ENCODE assay signal across 10 cellular contexts in genomic region chr1:183806650-183807049, GRCh38. TPM values are rescaled to one million over a fixed set of nuclear protein-coding genes. Genes with fewer than 3 reads are reported as not detected.
A peak's percentile ranks its signal among the peaks of the same experiment; 100 is the strongest.
DNase-seq lines count a peak whose midpoint lies in the region; TF ChIP-seq lines count a peak whose summit lies in the region.
"Had no signal": no experiment of that assay in that cellular context is flagged by ENCODE, and none has a peak within 500 bp of the region (broad histone marks: within the 10 kb centered on the region; RNA-seq: fewer than 3 reads in every experiment).

No MANE protein-coding gene starts in this region.

- peaks cover 11% of the 10 kb centered on the region for H3K79me1 ChIP-seq in mesenchymal stem cell (replicated peaks; ENCODE audit: low read length, poor library complexity, severe bottlenecking)

- H2BK120ac ChIP-seq in mesenchymal stem cell (ENCODE audit: low read depth, low read length), result no peak overlapping the region

- WGBS in mesenchymal stem cell, result 10% methylated on average over 1 of the region's 1 CpG

- H3K9me2 ChIP-seq in MM.1S (replicated peaks; ENCODE audit: insufficient read depth, low read length), result no peaks in the 10 kb centered on the region

- H3K4me3 ChIP-seq in MM.1S (ENCODE audit: low read length) (peak overlapping the region; percentile 95), choroid plexus epithelial cell (ENCODE audit: low read depth, low read length) (peak overlapping the region; percentile 52), mesenchymal stem cell (ENCODE audit: insufficient read depth in 1 of 2, low read depth in 1 of 2, low read length in 2 of 2) (peak overlapping the region in 1 of 2 experiments; percentile 95), tibial artery (peak overlapping the region; percentile 50 to 53)

- no peak overlapping the region for H3K14ac ChIP-seq in mesenchymal stem cell (ENCODE audit: low read length in 2 of 2)

- H4K8ac ChIP-seq in mesenchymal stem cell (ENCODE audit: low read length), result no peak overlapping the region

- H3K27ac ChIP-seq in MM.1S (ENCODE audit: low read length) (peak overlapping the region; percentile 41; the same call in 1 of the 2 replicates), mesenchymal stem cell (ENCODE audit: low read length, poor library complexity, severe bottlenecking) (no peak overlapping the region), tibial artery (peak overlapping the region in 1 of 2 donors; percentile 49)

- H3K36me3 ChIP-seq in MM.1S (replicated peaks; ENCODE audit: insufficient read depth, low read length), result 0 out of 2 replicates have a peak, but pooled peaks cover 3% of the 10 kb centered on the region
- peaks cover 0 to 10% of the 10 kb centered on the region in 2 experiments for H3K36me3 ChIP-seq in mesenchymal stem cell (ENCODE audit: control insufficient read depth in 1 of 2, insufficient read depth in 2 of 2, low read depth in 1 of 2, low read length in 2 of 2)
- no peaks in the 10 kb centered on the region for H3K36me3 ChIP-seq in tibial artery
- H3K36me3 ChIP-seq: brain microvascular endothelial cell had no signal

- H3K79me2 ChIP-seq in MM.1S (ENCODE audit: low read length), result peaks cover 57% of the 10 kb centered on the region

- H3K18ac ChIP-seq in mesenchymal stem cell (ENCODE audit: low read depth in 1 of 2, low read length in 2 of 2), result peak overlapping the region in 1 of 2 experiments; percentile 46

- H2AFZ ChIP-seq in MM.1S (ENCODE audit: low read length) (no peak overlapping the region), mesenchymal stem cell (ENCODE audit: low read depth, low read length) (no peak overlapping the region)

- H3K9me3 ChIP-seq in MM.1S (replicated peaks; ENCODE audit: insufficient read depth, low read length) (no peaks in the 10 kb centered on the region), mesenchymal stem cell (ENCODE audit: control insufficient read depth, low read length) (peaks cover 7% of the 10 kb centered on the region), tibial artery (peaks cover 0 to 6% (median 0%) of the 10 kb centered on the region in 3 donors)

- H3K27me3 ChIP-seq in MM.1S (replicated peaks; ENCODE audit: insufficient read depth, low read length), result no peaks in the 10 kb centered on the region
- no peaks in the 10 kb centered on the region for H3K27me3 ChIP-seq in mesenchymal stem cell (ENCODE audit: control insufficient read depth in 1 of 2, insufficient read depth in 1 of 2, low read length in 2 of 2)
- no peaks in the 10 kb centered on the region for H3K27me3 ChIP-seq in tibial artery
- H3K27me3 ChIP-seq: brain microvascular endothelial cell had no signal

- H2BK15ac ChIP-seq in mesenchymal stem cell (ENCODE audit: low read depth, poor library complexity, severe bottlenecking), result no peak overlapping the region

- peak overlapping the region; percentile 87 for H3K4me2 ChIP-seq in MM.1S (ENCODE audit: low read depth, low read length)
- peak overlapping the region; percentile 3 for H3K4me2 ChIP-seq in mesenchymal stem cell (ENCODE audit: low read length, poor library complexity, severe bottlenecking)

- H3K23ac ChIP-seq in mesenchymal stem cell (ENCODE audit: low read length in 2 of 2), result no peak overlapping the region

- H3K4me1 ChIP-seq in MM.1S (ENCODE audit: low read length) (peaks cover 44% of the 10 kb centered on the region), mesenchymal stem cell (ENCODE audit: control insufficient read depth, insufficient read depth, low read depth, low read length) (peaks cover 6% of the 10 kb centered on the region), tibial artery (peaks cover 0 to 18% (median 6%) of the 10 kb centered on the region in 4 donors)

- peaks cover 35% of the 10 kb centered on the region for H3F3A ChIP-seq in MM.1S (ENCODE audit: insufficient read depth, low read length)

- DNase-seq in MM.1S (peak; percentile 24), choroid plexus epithelial cell (ENCODE audit: low read depth) (no peak), mesenchymal stem cell (peak; percentile 34), tibial artery (no peak), T-helper 2 cell (no peak)
- no peak for DNase-seq in activated effector memory CD4-positive, alpha-beta T cell treated with Interleukin-2 at 50 U/mL for 16 hours
- no peak for DNase-seq in activated naive CD4-positive, alpha-beta T cell treated with Interleukin-2 at 50 U/mL for 16 hours
- DNase-seq: activated CD4-positive, alpha-beta T cell treated with anti-CD3 and anti-CD28 coated beads, Interleukin-2, amount 50 U/mL, for 4 hours; brain microvascular endothelial cell; GDM1 had no signal

- intact Hi-C loops in tibial artery (cut with DNase I; ENCODE audit: low total_unique reads), result no loop called here

- H4K91ac ChIP-seq in mesenchymal stem cell (ENCODE audit: low read length), result no peak overlapping the region

- peak overlapping the region; percentile 52; the same call in 1 of the 2 replicates for H3K9ac ChIP-seq in MM.1S (ENCODE audit: low read length)
- peak overlapping the region; percentile 96 for H3K9ac ChIP-seq in mesenchymal stem cell (ENCODE audit: low read length)

- no peak overlapping the region for H2AK5ac ChIP-seq in mesenchymal stem cell (ENCODE audit: low read length, severe bottlenecking)

- H4K20me1 ChIP-seq in MM.1S (ENCODE audit: insufficient read depth, low read length), result no peaks in the 10 kb centered on the region

- no peak overlapping the region for H2BK12ac ChIP-seq in mesenchymal stem cell (ENCODE audit: low read length in 2 of 2)

- no peak overlapping the region for H2BK5ac ChIP-seq in mesenchymal stem cell (ENCODE audit: low read depth, low read length, poor library complexity, severe bottlenecking)

- no peak overlapping the region for H3K4ac ChIP-seq in mesenchymal stem cell (ENCODE audit: low read depth in 1 of 2, low read length in 2 of 2)

- TF ChIP-seq CTCF in MM.1S (IDR thresholded peaks at IDR 0.05; ENCODE audit: low read length) (no peak), choroid plexus epithelial cell (conservative IDR thresholded peaks at IDR 0.05; ENCODE audit: low read depth, low read length) (no peak), tibial artery (IDR thresholded peaks at IDR 0.05) (no peak)

RNA-seq across cellular contexts. Expression of gene RGL1, which starts 1.7 kb away (rescaled TPM):
- 47.5 TPM for polyA plus RNA-seq in mesenchymal stem cell (2013, experiment 1 of 2)
- 47.1 TPM for polyA plus RNA-seq in mesenchymal stem cell (2013, experiment 2 of 2)

Comparison
In these comparisons a context has a peak if more than half of its experiments do, and no peak if none do; other contexts are left out.
1. DNase-seq: peak in MM.1S (single experiment) and mesenchymal stem cell (single experiment); none in choroid plexus epithelial cell (single experiment), tibial artery (0 of 2), activated effector memory CD4-positive, alpha-beta T cell treated with Interleukin-2 at 50 U/mL for 16 hours (single experiment), activated naive CD4-positive, alpha-beta T cell treated with Interleukin-2 at 50 U/mL for 16 hours (single experiment) and T-helper 2 cell (0 of 5).